8 cellular contexts compared by ENCODE assay signal in genomic region chr15:74374648-74375302, GRCh38. TPM values are rescaled to one million over a fixed set of nuclear protein-coding genes. Genes with fewer than 3 reads are reported as not detected.
DNase-seq lines count a peak whose midpoint lies in the region; ATAC-seq, FAIRE-seq and TF ChIP-seq lines count a peak whose summit lies in the region.

No MANE protein-coding gene starts in this region.

- H3K27me3 ChIP-seq in K562 (ENCODE audit: control insufficient read depth in 2 of 2, insufficient read depth in 2 of 2, low read length in 2 of 2): peaks cover 9 to 10% of the 10 kb centered on the region in 2 experiments; a peak in 3 of 5 replicates

- H3K4me1 ChIP-seq in K562 (replicated peaks in 1 of 2; ENCODE audit: control insufficient read depth in 2 of 2, insufficient read depth in 2 of 2, low read length in 2 of 2): peaks cover 12 to 16% of the 10 kb centered on the region in 2 experiments; a peak in 4 of 5 replicates

- peaks cover 7 to 8% of the 10 kb centered on the region in 2 donors for H3K27me3 Mint-ChIP-seq in natural killer cell (ENCODE audit: low read depth in 2 of 2)

- no peaks in the 10 kb centered on the region for H3K9me3 ChIP-seq in K562 (replicated peaks; ENCODE audit: control insufficient read depth, insufficient read depth, low read depth, low read length)

- peak; percentile 72 for DNase-seq in COR-L47 (lab: John Stamatoyannopoulos, UW)
- peak in 3 of 4 experiments; percentile 42 to 70 (median 68) for DNase-seq in K562 (ENCODE audit: extremely low read depth in 1 of 4, low spot score in 3 of 4)
- DNase-seq in natural killer cell: no peak
- DNase-seq in stimulated activated CD8-positive, alpha-beta memory T cell treated with anti-CD3 and anti-CD28 coated beads, Interleukin-4, amount 100 ng/mL, for 48 hours: no peak
- no peak for DNase-seq in activated gamma-delta T cell (lab: John Stamatoyannopoulos, UW)

- H3K27ac Mint-ChIP-seq in natural killer cell: peak overlapping the region in 1 of 2 donors; percentile 68

- no peaks in the 10 kb centered on the region for H3K79me2 ChIP-seq in K562 (ENCODE audit: control insufficient read depth, insufficient read depth, low read length)

- H3K4me3 ChIP-seq in K562: 0 out of 2 replicates have a peak overlapping the region, but pooled peaks have one; percentile 41

- no peaks in the 10 kb centered on the region for H3K36me3 Mint-ChIP-seq in natural killer cell

- H4K20me1 ChIP-seq in K562 (replicated peaks; ENCODE audit: control insufficient read depth, insufficient read depth, low read length): 0 out of 2 replicates have a peak, but pooled peaks cover 3% of the 10 kb centered on the region

- no peak for TF ChIP-seq RAD21 in K562 (CRISPR knock-in tag; conservative IDR thresholded peaks at IDR 0.05 in 1 of 2, IDR thresholded peaks at IDR 0.05 in 1 of 2)

- H3K4me2 ChIP-seq in K562 (ENCODE audit: insufficient read depth, low read length): peak overlapping the region; percentile 72

- TF ChIP-seq EP300 in K562 (IDR thresholded peaks at IDR 0.05; ENCODE audit: low read length): no peak

- H3K4me1 Mint-ChIP-seq in natural killer cell: peaks cover 12 to 22% of the 10 kb centered on the region in 2 donors

- no TSS peak for BruUV-seq in K562 (replicated peaks; lab: Mats Ljungman, UMichigan)

- no peak for TF ChIP-seq POLR2A in K562 (conservative IDR thresholded peaks at IDR 0.05)

- WGBS in K562 (ENCODE audit: insufficient coverage, low coverage, missing lambda C conversion rate): 24% methylated on average over 11 of the region's 11 CpGs

- peak; percentile 11 for ATAC-seq in HG02840 (IDR thresholded peaks at IDR 0.05; ENCODE audit: low FRiP score, unreplicated experiment)
- peak; percentile 1; the same call in 1 of the 3 replicates for ATAC-seq in K562
- no peak for ATAC-seq in natural killer cell
- no peak for ATAC-seq in HG02981 (IDR thresholded peaks at IDR 0.05; ENCODE audit: unreplicated experiment)
- no peak for ATAC-seq in GM21717 (IDR thresholded peaks at IDR 0.05; ENCODE audit: unreplicated experiment)

- intact Hi-C loops in K562 (cut with micrococcal nuclease) (loop anchor here (1.0 to 10.0 kb wide), 5 partner anchors 116 to 580 kb away; partner anchors contain the start of genes CLK3 and RPP25), natural killer cell (cut with micrococcal nuclease) (loop anchor here (2.0 to 5.0 kb wide), 2 partner anchors 394 to 578 kb away; no protein-coding TSS in a partner anchor)

- H2AFZ ChIP-seq in K562 (ENCODE audit: low read depth, low read length): peak overlapping the region; percentile 87

- H3K9me3 Mint-ChIP-seq in natural killer cell: no peaks in the 10 kb centered on the region

- H3K36me3 ChIP-seq in K562 (ENCODE audit: control insufficient read depth, insufficient read depth, low read length): no peaks in the 10 kb centered on the region

- CTCF ChIA-PET in K562 (lab: Yijun Ruan, JAX; ENCODE audit: low intra/inter-chr PET ratio): interaction anchor here (0.5 to 3.4 kb wide), 9 partner anchors 9 to 426 kb away, joined by 4 to 32 read pairs (median 8); no protein-coding TSS in a partner anchor

- H3K27ac ChIP-seq in K562 (ENCODE audit: extremely low read depth, low read depth, low read length): no peak overlapping the region

- no peaks in the 10 kb centered on the region for H3K9me1 ChIP-seq in K562 (ENCODE audit: control insufficient read depth, insufficient read depth, low read length)

- peak overlapping the region in 1 of 2 experiments; percentile 86; a peak in 2 of 4 replicates for H3K9ac ChIP-seq in K562 (ENCODE audit: insufficient read depth in 1 of 2, low read depth in 2 of 2, low read length in 2 of 2)

- no peak for FAIRE-seq in K562 (lab: Jason Lieb, UNC)

- POLR2A ChIA-PET in K562 (lab: Yijun Ruan, JAX): interaction anchor here (0.7 to 1.2 kb wide), 2 partner anchors 12 to 282 kb away, joined by 3 to 4 read pairs; no protein-coding TSS in a partner anchor

- TF ChIP-seq CTCF in K562 (IDR thresholded peaks at IDR 0.05 in 2 of 3, conservative IDR thresholded peaks at IDR 0.05 in 1 of 3; ENCODE audit: insufficient read depth in 2 of 3, low read depth in 1 of 3, low read length in 3 of 3) (no peak), natural killer cell (IDR thresholded peaks at IDR 0.05) (no peak)

- peak overlapping the region; percentile 78 for H3K4me3 Mint-ChIP-seq in natural killer cell

- in situ Hi-C loops in K562 (cut with MboI): loop anchor here (5.0 kb wide), 1 partner anchor 393 kb away; no protein-coding TSS in a partner anchor

TF ChIP-seq in K562, 482 proteins besides CTCF, POLR2A, EP300 and RAD21:
- TF ChIP-seq ZNF740 (CRISPR knock-in tag; IDR thresholded peaks at IDR 0.05) (no peak), ZNF740 (tag; IDR thresholded peaks at IDR 0.05) (0 out of 4 replicates have a peak, but pooled peaks of 1 of the 2 experiments have one; percentile 32), KDM4B (IDR thresholded peaks at IDR 0.05; ENCODE audit: borderline replicate concordance in 2 of 2, low read depth in 1 of 2) (no peak), CBFB (CRISPR knock-in tag; IDR thresholded peaks at IDR 0.05) (0 out of 2 replicates have a peak, but pooled peaks have one; percentile 7), E2F5 (CRISPR knock-in tag; IDR thresholded peaks at IDR 0.05) (0 out of 2 replicates have a peak, but pooled peaks have one; percentile 2), CHD1 (IDR thresholded peaks at IDR 0.05; ENCODE audit: low read length) (no peak), L3MBTL2 (IDR thresholded peaks at IDR 0.05) (peak; percentile 7), NRF1 (conservative IDR thresholded peaks at IDR 0.05 in 1 of 2, IDR thresholded peaks at IDR 0.05 in 1 of 2) (peak; percentile 26 to 55; a peak in 2 of 4 replicates), ZEB2 (IDR thresholded peaks at IDR 0.05) (0 out of 2 replicates have a peak, but pooled peaks have one; percentile 76)

RNA-seq across cellular contexts. Expression of gene CYP11A1, which starts 7.3 kb away (rescaled TPM):
- total RNA-seq in K562 (2011; cell fraction: chromatin; rRNA removed; ENCODE audit: low replicate concordance): 0.21 TPM in 1 of 2 replicates, not detected in the other
- total RNA-seq in K562 (2011; cell fraction: nucleolus; rRNA removed): not detected in 2 replicates
- not detected in 2 replicates for total RNA-seq in K562 (2011; cell fraction: nucleoplasm; rRNA removed)
- total RNA-seq in K562 (2014; rRNA removed) (0.12 TPM in 1 of 2 replicates, not detected in the other), K562 (2014; rRNA removed; fragmentation: Illumina TruSeq; extraction: Trizol) (not detected in 2 replicates), K562 (2015; rRNA removed; fragmentation: Illumina TruSeq; extraction: Trizol) (not detected in 2 replicates), K562 (2021) (0.16 and 0.25 TPM in 2 replicates), natural killer cell (1 to 10 TPM in 1 of 3 donors, not detected in 2; 5.1 TPM)
- polyA plus RNA-seq in K562 (2011; rRNA removed) (0.23 and 0.24 TPM in 2 replicates), K562 (2014; fragmentation: Illumina TruSeq; extraction: Trizol) (0.06 TPM in 1 of 2 replicates, not detected in the other), K562 (2014; fragmentation: Nextera tagmentation; extraction: Ambion mirVana) (under 1 TPM; 0.06 to 0.10 TPM), K562 (2014; rRNA removed) (not detected in 2 replicates)
- polyA plus RNA-seq in K562 (2011; cell fraction: cytosol; rRNA removed): 0.07 and 0.37 TPM in 2 replicates
- polyA plus RNA-seq in K562 (2011; cell fraction: nucleus; rRNA removed): 0.08 and 0.61 TPM in 2 replicates
- 0.22 and 1.5 TPM in 2 replicates for polyA plus RNA-seq in K562 (2012)
- polyA minus RNA-seq in K562 (2011; rRNA and poly(A)+ RNA removed): 0.35 TPM in 1 of 2 replicates, not detected in the other
- 0.38 TPM in 1 of 2 replicates, not detected in the other for polyA minus RNA-seq in K562 (2011; cell fraction: cytosol; rRNA and poly(A)+ RNA removed)
- not detected in 2 replicates for polyA minus RNA-seq in K562 (2011; cell fraction: nucleus; rRNA and poly(A)+ RNA removed)

RNA-seq across cellular contexts. Expression of gene SEMA7A, which starts 59.0 kb away (rescaled TPM):
- total RNA-seq in K562 (2011; cell fraction: chromatin; rRNA removed; ENCODE audit: low replicate concordance): 17.2 and 52.5 TPM in 2 replicates
- total RNA-seq in K562 (2011; cell fraction: nucleolus; rRNA removed): 48.0 and 55.7 TPM in 2 replicates
- 32.8 and 33.4 TPM in 2 replicates for total RNA-seq in K562 (2011; cell fraction: nucleoplasm; rRNA removed)
- total RNA-seq in K562 (2014; rRNA removed): 4.8 and 5.7 TPM in 2 replicates
- 1.7 and 3.3 TPM in 2 replicates for total RNA-seq in K562 (2014; rRNA removed; fragmentation: Illumina TruSeq; extraction: Trizol)
- 6.1 and 6.6 TPM in 2 replicates for total RNA-seq in K562 (2015; rRNA removed; fragmentation: Illumina TruSeq; extraction: Trizol)
- total RNA-seq in K562 (2021): 6.2 and 6.8 TPM in 2 replicates
- 8.2 and 12.8 TPM in 2 replicates for polyA plus RNA-seq in K562 (2011; rRNA removed)
- polyA plus RNA-seq in K562 (2011; cell fraction: cytosol; rRNA removed): 15.1 and 15.7 TPM in 2 replicates
- polyA plus RNA-seq in K562 (2011; cell fraction: nucleus; rRNA removed): 24.4 and 28.1 TPM in 2 replicates
- polyA plus RNA-seq in K562 (2012): 12.7 and 16.6 TPM in 2 replicates
- 6.4 and 6.8 TPM in 2 replicates for polyA plus RNA-seq in K562 (2014; fragmentation: Illumina TruSeq; extraction: Trizol)
- under 1 TPM in 1 of 2 experiments, not detected in 1; 0.04 TPM for polyA plus RNA-seq in K562 (2014; fragmentation: Nextera tagmentation; extraction: Ambion mirVana)
- polyA plus RNA-seq in K562 (2014; rRNA removed): 3.6 and 7.2 TPM in 2 replicates
- polyA minus RNA-seq in K562 (2011; rRNA and poly(A)+ RNA removed): 7.0 and 9.6 TPM in 2 replicates
- polyA minus RNA-seq in K562 (2011; cell fraction: cytosol; rRNA and poly(A)+ RNA removed): 8.2 and 10.7 TPM in 2 replicates
- polyA minus RNA-seq in K562 (2011; cell fraction: nucleus; rRNA and poly(A)+ RNA removed): 8.9 and 13.2 TPM in 2 replicates
- 10 to 100 TPM in 1 of 3 donors, 1 to 10 TPM in 2; 4.7 to 46.2 (median 9.0) TPM for total RNA-seq in natural killer cell

Comparison
In these comparisons a context has a peak if more than half of its experiments do, and no peak if none do; other contexts are left out.
1. DNase-seq: peak in COR-L47 (single experiment) and K562 (3 of 4); none in natural killer cell (single experiment), stimulated activated CD8-positive, alpha-beta memory T cell treated with anti-CD3 and anti-CD28 coated beads, Interleukin-4, amount 100 ng/mL, for 48 hours (single experiment) and activated gamma-delta T cell (single experiment).
2. ATAC-seq: peak in HG02840 (single experiment) and K562 (single experiment); none in natural killer cell (0 of 3), HG02981 (single experiment) and GM21717 (single experiment).